In genomic region chr2:85524567-85524923, GRCh38 we compare ENCODE assay signal across 11 cellular contexts. TPM values are rescaled to one million over a fixed set of nuclear protein-coding genes. Genes with fewer than 3 reads are reported as not detected.
DNase-seq lines count a peak whose midpoint lies in the region; ATAC-seq and TF ChIP-seq lines count a peak whose summit lies in the region.
"Had no signal": no experiment of that assay in that cellular context is flagged by ENCODE, and none has a peak within 500 bp of the region (broad histone marks: within the 10 kb centered on the region; RNA-seq: fewer than 3 reads in every experiment).

No MANE protein-coding gene starts in this region.

- TF ChIP-seq CTCF in PC-3 (conservative IDR thresholded peaks at IDR 0.05; ENCODE audit: low read depth, low read length), result no peak
- TF ChIP-seq CTCF in cardiac muscle cell (IDR thresholded peaks at IDR 0.05; ENCODE audit: low read depth, low read length), result no peak
- no peak for TF ChIP-seq CTCF in progenitor cell of endocrine pancreas (IDR thresholded peaks at IDR 0.05; ENCODE audit: unreplicated experiment)
- TF ChIP-seq CTCF in HFFc6 (IDR thresholded peaks at IDR 0.05), result no peak

- no peaks in the 10 kb centered on the region for H3K27me3 ChIP-seq in PC-3 (ENCODE audit: low read length)
- H3K27me3 ChIP-seq in cardiac muscle cell, result no peaks in the 10 kb centered on the region
- H3K27me3 ChIP-seq: SJSA1 had no signal

- no peaks in the 10 kb centered on the region for H3F3A ChIP-seq in PC-3 (ENCODE audit: low read length, unreplicated experiment)

- H3K79me2 ChIP-seq in PC-3 (ENCODE audit: low read length), result no peaks in the 10 kb centered on the region

- H3K9me2 ChIP-seq in PC-3 (replicated peaks; ENCODE audit: low read length), result no peaks in the 10 kb centered on the region; the same call in 1 of the 2 replicates

- H3K27me3 Mint-ChIP-seq in progenitor cell of endocrine pancreas, result no peaks in the 10 kb centered on the region
- H3K27me3 Mint-ChIP-seq in HFFc6 (ENCODE audit: insufficient read depth), result peaks cover 11% of the 10 kb centered on the region

- H3K36me3 Mint-ChIP-seq in progenitor cell of endocrine pancreas (ENCODE audit: insufficient read depth) (no peaks in the 10 kb centered on the region), HFFc6 (ENCODE audit: low read depth) (no peaks in the 10 kb centered on the region)

- POLR2A ChIA-PET in PC-3 (lab: Charles Lee; ENCODE audit: unreplicated experiment), result no interaction called here

- H3K4me3 ChIP-seq in PC-3 (ENCODE audit: low read length) (no peak overlapping the region), cardiac muscle cell (no peak overlapping the region)
- H3K4me3 ChIP-seq: SJSA1 had no signal

- H3K36me3 ChIP-seq in PC-3 (ENCODE audit: low read depth, low read length), result no peaks in the 10 kb centered on the region
- H3K36me3 ChIP-seq in cardiac muscle cell, result no peaks in the 10 kb centered on the region
- H3K36me3 ChIP-seq: SJSA1 had no signal

- H3K9me3 ChIP-seq in PC-3 (ENCODE audit: low read length), result no peaks in the 10 kb centered on the region
- H3K9me3 ChIP-seq in cardiac muscle cell (ENCODE audit: low read depth), result no peaks in the 10 kb centered on the region
- H3K9me3 ChIP-seq: SJSA1 had no signal

- H4K20me1 ChIP-seq in PC-3 (ENCODE audit: low read length), result no peaks in the 10 kb centered on the region

- H3K27ac Mint-ChIP-seq in progenitor cell of endocrine pancreas (peak overlapping the region; percentile 43), HFFc6 (no peak overlapping the region)

- DNase-seq in CD1c-positive myeloid dendritic cell (ENCODE audit: extremely low spot score) (peak; percentile 29), PC-3 (no peak), cardiac muscle cell (ENCODE audit: low read depth in 1 of 2, low spot score in 1 of 2) (no peak), progenitor cell of endocrine pancreas (ENCODE audit: low spot score, unreplicated experiment) (no peak), NCI-H1105 (lab: John Stamatoyannopoulos, UW) (no peak), NCI-H146 (lab: John Stamatoyannopoulos, UW) (no peak), HFFc6 (no peak)
- DNase-seq: activated gamma-delta T cell treated with Interleukin-2 at 50 U/mL for 16 hours, DMS53 had no signal

- intact Hi-C loops in PC-3 (cut with micrococcal nuclease), result no loop called here

- H3K4me3 Mint-ChIP-seq in progenitor cell of endocrine pancreas (ENCODE audit: low read depth) (no peak overlapping the region), HFFc6 (no peak overlapping the region)

- H2AFZ ChIP-seq in PC-3 (ENCODE audit: low read length), result peak overlapping the region; percentile 19

- H3K4me2 ChIP-seq in PC-3 (ENCODE audit: low read length), result no peak overlapping the region

- CTCF ChIA-PET in PC-3 (lab: Charles Lee), result no interaction called here

- H3K27ac ChIP-seq in PC-3 (ENCODE audit: low read length) (no peak overlapping the region), cardiac muscle cell (peak overlapping the region; percentile 87)
- H3K27ac ChIP-seq: SJSA1 had no signal

- H3K4me1 Mint-ChIP-seq in progenitor cell of endocrine pancreas (ENCODE audit: low read depth) (peaks cover 27% of the 10 kb centered on the region), HFFc6 (ENCODE audit: low read depth) (peaks cover 10% of the 10 kb centered on the region)

- no TSS peak for BruUV-seq in PC-3 (replicated peaks; lab: Mats Ljungman, UMichigan)

- H3K4me1 ChIP-seq in PC-3 (ENCODE audit: insufficient read depth, low read length) (0 out of 2 replicates have a peak, but pooled peaks cover 5% of the 10 kb centered on the region), cardiac muscle cell (ENCODE audit: low read depth) (peaks cover 24% of the 10 kb centered on the region)

- no peak overlapping the region for H3K9ac ChIP-seq in PC-3 (ENCODE audit: low read length)

- ATAC-seq in PC-3, result peak; percentile 67
- ATAC-seq in HG02798 (IDR thresholded peaks at IDR 0.05; ENCODE audit: poor library complexity, unreplicated experiment), result no peak

- H3K9me3 Mint-ChIP-seq in progenitor cell of endocrine pancreas (ENCODE audit: low read depth), result no peaks in the 10 kb centered on the region
- H3K9me3 Mint-ChIP-seq in HFFc6, result no peaks in the 10 kb centered on the region

RNA-seq across cellular contexts. Expression of gene MAT2A, which starts 14.4 kb away (rescaled TPM):
- total RNA-seq in PC-3 (2014; rRNA removed) (304 and 309 TPM in 2 replicates), cardiac muscle cell (116 and 225 TPM in 2 replicates), progenitor cell of endocrine pancreas (281 and 304 TPM in 2 replicates)
- polyA plus RNA-seq in cardiac muscle cell, result 405 and 489 TPM in 2 replicates
- total RNA-seq in HFFc6 (2021; fragmentation: NEBNext Ultra II Directional; extraction: Animal tissue kit (Norgen Biotek cat#: 25700)), result 100 to 1,000 TPM; 138 to 171 (median 158) TPM

RNA-seq across cellular contexts. Expression of gene GGCX, which starts 36.7 kb away (rescaled TPM):
- total RNA-seq in PC-3 (2014; rRNA removed) (34.8 and 46.7 TPM in 2 replicates), cardiac muscle cell (18.6 and 24.3 TPM in 2 replicates), progenitor cell of endocrine pancreas (69.2 TPM in 2 replicates)
- 32.0 and 33.5 TPM in 2 replicates for polyA plus RNA-seq in cardiac muscle cell
- total RNA-seq in HFFc6 (2021; fragmentation: NEBNext Ultra II Directional; extraction: Animal tissue kit (Norgen Biotek cat#: 25700)), result 10 to 100 TPM; 55.9 to 68.9 (median 62.4) TPM

RNA-seq across cellular contexts. Expression of gene VAMP8, which starts 52.8 kb away (rescaled TPM):
- total RNA-seq in PC-3 (2014; rRNA removed), result 141 and 142 TPM in 2 replicates
- total RNA-seq in cardiac muscle cell, result 8.3 and 15.7 TPM in 2 replicates
- 39.4 and 60.9 TPM in 2 replicates for polyA plus RNA-seq in cardiac muscle cell
- 71.3 and 76.0 TPM in 2 replicates for total RNA-seq in progenitor cell of endocrine pancreas
- total RNA-seq in HFFc6 (2021; fragmentation: NEBNext Ultra II Directional; extraction: Animal tissue kit (Norgen Biotek cat#: 25700)), result under 1 TPM in 4 of 6 experiments, not detected in 2; 0.31 to 0.46 (median 0.35) TPM
- total RNA-seq: SJSA1 had no signal

RNA-seq across cellular contexts. Expression of gene VAMP5, which starts 59.7 kb away (rescaled TPM):
- total RNA-seq in PC-3 (2014; rRNA removed) (0.40 TPM in 1 of 2 replicates, not detected in the other), cardiac muscle cell (6.7 and 7.7 TPM in 2 replicates), progenitor cell of endocrine pancreas (4.2 TPM in 2 replicates)
- polyA plus RNA-seq in cardiac muscle cell, result 19.1 and 28.1 TPM in 2 replicates
- 10 to 100 TPM; 51.2 to 84.2 (median 71.4) TPM for total RNA-seq in HFFc6 (2021; fragmentation: NEBNext Ultra II Directional; extraction: Animal tissue kit (Norgen Biotek cat#: 25700))
